ENCODE assay signal across 10 cellular contexts in genomic region chr10:17075510-17075909, GRCh38. TPM values are rescaled to one million over a fixed set of nuclear protein-coding genes. Genes with fewer than 3 reads are reported as not detected.
A peak's percentile ranks its signal among the peaks of the same experiment; 100 is the strongest.
DNase-seq lines count a peak whose midpoint lies in the region; ATAC-seq, FAIRE-seq and TF ChIP-seq lines count a peak whose summit lies in the region.
"Had no signal": no experiment of that assay in that cellular context is flagged by ENCODE, and none has a peak within 500 bp of the region (broad histone marks: within the 10 kb centered on the region; RNA-seq: fewer than 3 reads in every experiment).

No MANE protein-coding gene starts in this region.

- H3K27ac ChIP-seq in A549 (peak overlapping the region; percentile 73 to 79; a peak in 4 of 6 replicates), coronary artery (peak overlapping the region; percentile 55 to 88), lung (ENCODE audit: low read depth in 1 of 2, low read length in 1 of 2) (peak overlapping the region in 1 of 2 donors; percentile 60)

- no peak for TF ChIP-seq POLR2A in A549 (IDR thresholded peaks at IDR 0.05; ENCODE audit: low read length)

- H3K27me3 ChIP-seq in lung (ENCODE audit: control insufficient read depth, insufficient read depth): no peaks in the 10 kb centered on the region

- H3K9me3 ChIP-seq in A549 (no peaks in the 10 kb centered on the region), lung (ENCODE audit: control insufficient read depth in 2 of 2, insufficient read depth in 1 of 2, low read length in 1 of 2) (no peaks in the 10 kb centered on the region)

- H3K4me1 ChIP-seq in A549 (peaks cover 23% of the 10 kb centered on the region), lung (ENCODE audit: control insufficient read depth in 2 of 2, insufficient read depth in 2 of 2, low read length in 2 of 2) (peaks cover 1 to 7% of the 10 kb centered on the region in 2 donors)

- TF ChIP-seq CTCF in A549 (IDR thresholded peaks at IDR 0.05): no peak
- no peak for TF ChIP-seq CTCF in coronary artery (IDR thresholded peaks at IDR 0.05)
- no peak for TF ChIP-seq CTCF in lung (IDR thresholded peaks at IDR 0.05; ENCODE audit: control extremely low read depth, extremely low read depth)

- CTCF ChIA-PET in A549 (lab: Yijun Ruan, JAX): interaction anchor here (1.5 kb wide), 1 partner anchor 13 kb away, joined by 3 read pairs; no protein-coding TSS in a partner anchor

- TF ChIP-seq EP300 in A549 (IDR thresholded peaks at IDR 0.05): peak; percentile 46 to 65; a peak in 2 of 5 replicates

- H3K36me3 ChIP-seq in lung (ENCODE audit: control insufficient read depth in 2 of 2, insufficient read depth in 2 of 2, low read length in 2 of 2): no peaks in the 10 kb centered on the region

- peak; percentile 63 for FAIRE-seq in A549 (lab: Jason Lieb, UNC)

- ATAC-seq in A549 (peak; percentile 96 to 99), lung (ENCODE audit: insufficient read depth, low FRiP score) (peak; percentile 71), left colon (no peak)

- H3K4me3 ChIP-seq in A549: no peak overlapping the region
- H3K4me3 ChIP-seq in coronary artery: no peak overlapping the region
- H3K4me3 ChIP-seq in lung: no peak overlapping the region

- TF ChIP-seq RAD21 in A549 (conservative IDR thresholded peaks at IDR 0.05 in 1 of 2, IDR thresholded peaks at IDR 0.05 in 1 of 2): peak in 1 of 2 experiments; percentile 41; a peak in 2 of 5 replicates

- H3K4me2 ChIP-seq in A549: peak overlapping the region; percentile 70

- POLR2A ChIA-PET in A549 (lab: Yijun Ruan, JAX): interaction anchor here (0.5 to 1.3 kb wide), 3 partner anchors 126 to 257 kb away, joined by 3 to 10 read pairs (median 4); partner anchors contain the start of gene TRDMT1

- intact Hi-C loops in left colon (cut with DNase I, micrococcal nuclease): no loop called here

- DNase-seq in A549 (ENCODE audit: low read depth in 1 of 2, low spot score in 1 of 2) (peak; percentile 28 to 73), MV-4-11 (lab: John Stamatoyannopoulos, UW) (peak; percentile 77), coronary artery (ENCODE audit: low spot score) (no peak), lung (ENCODE audit: low spot score) (no peak), amygdala (lab: John Stamatoyannopoulos, UW) (no peak), G401 (ENCODE audit: low spot score) (no peak), left colon (no peak)
- no peak for DNase-seq in activated CD4-positive, CD25-positive, alpha-beta regulatory T cell treated with anti-CD3 and anti-CD28 coated beads, Interleukin-2, amount 50 U/mL, for 72 hours
- DNase-seq: CD4-positive, CD25-positive, alpha-beta regulatory T cell; mesendoderm had no signal

- in situ Hi-C loops in G401 (cut with HindIII; ENCODE audit: low sequenced_read_pairs): no loop called here

TF ChIP-seq in A549, 52 proteins besides CTCF, POLR2A, EP300 and RAD21:
- TF ChIP-seq, protein P1, sequence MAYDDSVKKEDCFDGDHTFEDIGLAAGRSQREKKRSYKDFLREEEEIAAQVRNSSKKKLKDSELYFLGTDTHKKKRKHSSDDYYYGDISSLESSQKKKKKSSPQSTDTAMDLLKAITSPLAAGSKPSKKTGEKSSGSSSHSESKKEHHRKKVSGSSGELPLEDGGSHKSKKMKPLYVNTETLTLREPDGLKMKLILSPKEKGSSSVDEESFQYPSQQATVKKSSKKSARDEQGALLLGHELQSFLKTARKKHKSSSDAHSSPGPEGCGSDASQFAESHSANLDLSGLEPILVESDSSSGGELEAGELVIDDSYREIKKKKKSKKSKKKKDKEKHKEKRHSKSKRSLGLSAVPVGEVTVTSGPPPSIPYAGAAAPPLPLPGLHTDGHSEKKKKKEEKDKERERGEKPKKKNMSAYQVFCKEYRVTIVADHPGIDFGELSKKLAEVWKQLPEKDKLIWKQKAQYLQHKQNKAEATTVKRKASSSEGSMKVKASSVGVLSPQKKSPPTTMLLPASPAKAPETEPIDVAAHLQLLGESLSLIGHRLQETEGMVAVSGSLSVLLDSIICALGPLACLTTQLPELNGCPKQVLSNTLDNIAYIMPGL (CRISPR knock-in tag; IDR thresholded peaks at IDR 0.05; ENCODE audit: borderline replicate concordance): no peak
- TF ChIP-seq EHMT2 (IDR thresholded peaks at IDR 0.05; ENCODE audit: low read depth) (no peak), TFCP2L1 (CRISPR knock-in tag; IDR thresholded peaks at IDR 0.05) (no peak), GATA3 (IDR thresholded peaks at IDR 0.05; ENCODE audit: borderline replicate concordance) (peak; percentile 50; the same call in 1 of the 2 replicates), FOSL2 (IDR thresholded peaks at IDR 0.05) (peak; percentile 96), FOSL2 (CRISPR knock-in tag; IDR thresholded peaks at IDR 0.05) (peak; percentile 93), JUNB (IDR thresholded peaks at IDR 0.05) (peak; percentile 97), RFX5 (IDR thresholded peaks at IDR 0.05) (no peak), CBX2 (IDR thresholded peaks at IDR 0.05; ENCODE audit: borderline replicate concordance, low read depth) (no peak), PHF8 (IDR thresholded peaks at IDR 0.05; ENCODE audit: borderline replicate concordance, low read depth) (no peak), MAZ (IDR thresholded peaks at IDR 0.05; ENCODE audit: borderline replicate concordance, low read depth, low read length) (no peak), JUN (IDR thresholded peaks at IDR 0.05) (peak; percentile 57 to 89; a peak in 3 of 5 replicates), BCL3 (IDR thresholded peaks at IDR 0.05) (peak; percentile 43; the same call in 1 of the 3 replicates), HEYL (CRISPR knock-in tag; IDR thresholded peaks at IDR 0.05) (no peak), CEBPB (IDR thresholded peaks at IDR 0.05) (peak; percentile 78 to 83), SMC3 (IDR thresholded peaks at IDR 0.05) (no peak; the same call in 2 of the 3 replicates), ZSCAN20 (CRISPR knock-in tag; IDR thresholded peaks at IDR 0.05) (no peak)
- TF ChIP-seq, protein P2, sequence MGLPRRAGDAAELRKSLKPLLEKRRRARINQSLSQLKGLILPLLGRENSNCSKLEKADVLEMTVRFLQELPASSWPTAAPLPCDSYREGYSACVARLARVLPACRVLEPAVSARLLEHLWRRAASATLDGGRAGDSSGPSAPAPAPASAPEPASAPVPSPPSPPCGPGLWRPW (IDR thresholded peaks at IDR 0.05): peak; percentile 84

RNA-seq across cellular contexts. Expression of gene CUBN, which starts 54.1 kb away (rescaled TPM):
- polyA plus RNA-seq in A549 (2011; rRNA removed) (0.28 and 0.40 TPM in 2 replicates), A549 (2017; fragmentation: RNase III; extraction: RNeasy Plus Mini Kit Qiagen cat#74134 plus additional on column Dnase treatment) (0.04 to 0.08 TPM (median 0.08 TPM) in 3 replicates), lung (under 1 TPM; 0.33 to 0.35 TPM)
- 0.03 and 0.04 TPM in 2 replicates for polyA plus RNA-seq in A549 (2012; cell fraction: cytosol; rRNA removed)
- polyA plus RNA-seq in A549 (2012; cell fraction: nucleus; rRNA removed): 0.13 and 0.17 TPM in 2 replicates
- 0.41 and 0.63 TPM in 2 replicates for polyA minus RNA-seq in A549 (2011; rRNA and poly(A)+ RNA removed)
- total RNA-seq in lung (1 to 10 TPM; 1.7 to 5.1 TPM), left colon (under 1 TPM; 0.37 to 0.42 TPM)
- total RNA-seq in G401 (2014; rRNA removed; shearing (Covaris generic)): 0.06 and 0.07 TPM in 2 replicates

Comparison
In these comparisons a context has a peak if more than half of its experiments do, and no peak if none do; other contexts are left out.
1. DNase-seq: peak in A549 (2 of 2) and MV-4-11 (single experiment); none in coronary artery (single experiment), lung (single experiment), amygdala (0 of 56), G401 (single experiment), activated CD4-positive, CD25-positive, alpha-beta regulatory T cell treated with anti-CD3 and anti-CD28 coated beads, Interleukin-2, amount 50 U/mL, for 72 hours (single experiment) and left colon (0 of 2).